ENCODE assay signal across 16 cellular contexts in genomic region chr17:7174603-7175362, GRCh38. TPM values are rescaled to one million over a fixed set of nuclear protein-coding genes. Genes with fewer than 3 reads are reported as not detected.
DNase-seq lines count a peak whose midpoint lies in the region; ATAC-seq, FAIRE-seq and TF ChIP-seq lines count a peak whose summit lies in the region.
"Had no signal": no experiment of that assay in that cellular context is flagged by ENCODE, and none has a peak within 500 bp of the region (broad histone marks: within the 10 kb centered on the region; RNA-seq: fewer than 3 reads in every experiment).

No MANE protein-coding gene starts in this region.

- no peak overlapping the region for H3K4me3 ChIP-seq in mammary epithelial cell (replicated peaks in 1 of 3; ENCODE audit: insufficient read depth in 1 of 3, low read depth in 2 of 3, low read length in 3 of 3)
- no peak overlapping the region for H3K4me3 ChIP-seq in K562
- no peak overlapping the region for H3K4me3 ChIP-seq in keratinocyte (ENCODE audit: control insufficient read depth in 2 of 3, extremely low read depth in 1 of 3, insufficient read depth in 2 of 3, low read depth in 1 of 3, low read length in 3 of 3)
- peak overlapping the region in 4 of 5 donors; percentile 42 to 60 (median 46) for H3K4me3 ChIP-seq in subcutaneous abdominal adipose tissue (ENCODE audit: low read depth in 1 of 5, low read length in 5 of 5)
- H3K4me3 ChIP-seq in small intestine (ENCODE audit: low read depth in 1 of 2, low read length in 2 of 2), result no peak overlapping the region
- no peak overlapping the region for H3K4me3 ChIP-seq in ascending aorta
- no peak overlapping the region for H3K4me3 ChIP-seq in Caco-2 (ENCODE audit: low read depth, low read length)
- H3K4me3 ChIP-seq: SJCRH30, uterus had no signal

- H2AFZ ChIP-seq in mammary epithelial cell (ENCODE audit: low read depth, low read length) (peak overlapping the region; percentile 64), K562 (ENCODE audit: low read depth, low read length) (no peak overlapping the region), keratinocyte (ENCODE audit: control insufficient read depth, low read length) (no peak overlapping the region)

- H3K9me3 ChIP-seq in mammary epithelial cell (replicated peaks; ENCODE audit: insufficient read depth, low read length) (no peaks in the 10 kb centered on the region), K562 (replicated peaks; ENCODE audit: control insufficient read depth, insufficient read depth, low read depth, low read length) (0 out of 2 replicates have a peak, but pooled peaks cover 3% of the 10 kb centered on the region), keratinocyte (ENCODE audit: control insufficient read depth, low read depth, low read length) (no peaks in the 10 kb centered on the region), subcutaneous abdominal adipose tissue (ENCODE audit: control insufficient read depth in 5 of 5, low read length in 5 of 5) (peaks cover 0 to 3% (median 0%) of the 10 kb centered on the region in 5 donors), small intestine (ENCODE audit: control insufficient read depth, low read depth) (no peaks in the 10 kb centered on the region), ascending aorta (no peaks in the 10 kb centered on the region), Caco-2 (no peaks in the 10 kb centered on the region)
- H3K9me3 ChIP-seq: SJCRH30, uterus had no signal

- DNase-seq in mammary epithelial cell, result no peak
- no peak for DNase-seq in MCF 10A (ENCODE audit: unreplicated experiment)
- no peak for DNase-seq in K562 (ENCODE audit: extremely low read depth in 1 of 4, low spot score in 3 of 4)
- no peak for DNase-seq in keratinocyte (ENCODE audit: low read depth, low spot score)
- no peak for DNase-seq in small intestine
- DNase-seq in ascending aorta (ENCODE audit: low spot score in 2 of 2), result no peak
- no peak for DNase-seq in Caco-2
- DNase-seq: 8988T, esophagus squamous epithelium had no signal

- H3K9ac ChIP-seq in mammary epithelial cell (ENCODE audit: insufficient read depth, low read length) (no peak overlapping the region), K562 (ENCODE audit: insufficient read depth in 1 of 2, low read depth in 2 of 2, low read length in 2 of 2) (no peak overlapping the region), keratinocyte (ENCODE audit: control insufficient read depth, extremely low read depth, insufficient read depth, low read length) (no peak overlapping the region), subcutaneous abdominal adipose tissue (ENCODE audit: low read length in 5 of 5) (peak overlapping the region in 1 of 5 donors; percentile 67)
- H3K9ac ChIP-seq: parathyroid adenoma had no signal

- H3K9me3 Mint-ChIP-seq in MCF 10A (ENCODE audit: unreplicated experiment) (no peaks in the 10 kb centered on the region), Caco-2 (ENCODE audit: unreplicated experiment) (no peaks in the 10 kb centered on the region)
- H3K9me3 Mint-ChIP-seq: activated CD4-positive, alpha-beta T cell treated with anti-CD3 and anti-CD28 coated beads, Interleukin-2, amount 10 ng/mL, durations not matched to agents 7 days and 5 days; IgD-negative memory B cell; T-helper 1 cell treated with Interleukin-12 subunit alpha and Interleukin-12 subunit beta and Interleukin-4 antibody, amounts not matched to agents 30 μg/mL and 1 μg/mL, for 36 hours had no signal

- H3K27me3 Mint-ChIP-seq in MCF 10A (ENCODE audit: insufficient read depth, unreplicated experiment) (no peaks in the 10 kb centered on the region), Caco-2 (ENCODE audit: insufficient read depth, unreplicated experiment) (no peaks in the 10 kb centered on the region)

- H3K4me3 Mint-ChIP-seq in MCF 10A (ENCODE audit: unreplicated experiment) (no peak overlapping the region), Caco-2 (ENCODE audit: unreplicated experiment) (no peak overlapping the region)
- H3K4me3 Mint-ChIP-seq: activated CD4-positive, alpha-beta T cell treated with anti-CD3 and anti-CD28 coated beads, Interleukin-2, amount 10 ng/mL, durations not matched to agents 7 days and 5 days; T-helper 1 cell treated with Interleukin-12 subunit alpha and Interleukin-12 subunit beta and Interleukin-4 antibody, amounts not matched to agents 30 μg/mL and 1 μg/mL, for 36 hours had no signal

- no peak for ATAC-seq in K562

- BruUV-seq in mammary epithelial cell (replicated peaks; lab: Mats Ljungman, UMichigan), result no TSS peak
- no TSS peak for BruUV-seq in MCF 10A (replicated peaks; lab: Mats Ljungman, UMichigan)
- no TSS peak for BruUV-seq in K562 (replicated peaks; lab: Mats Ljungman, UMichigan)
- no TSS peak for BruUV-seq in Caco-2 (replicated peaks; lab: Mats Ljungman, UMichigan)

- intact Hi-C loops in mammary epithelial cell (cut with micrococcal nuclease), result no loop called here
- intact Hi-C loops in MCF 10A (cut with micrococcal nuclease), result no loop called here
- intact Hi-C loops in K562 (cut with micrococcal nuclease), result no loop called here
- intact Hi-C loops in ascending aorta (cut with DNase I), result loop anchor here (5.0 kb wide), 1 partner anchor 122 kb away; no protein-coding TSS in a partner anchor
- intact Hi-C loops in Caco-2 (cut with micrococcal nuclease; ENCODE audit: unreplicated experiment), result no loop called here

- no peaks in the 10 kb centered on the region for H3K4me1 Mint-ChIP-seq in MCF 10A (ENCODE audit: insufficient read depth, unreplicated experiment)
- no peaks in the 10 kb centered on the region for H3K4me1 Mint-ChIP-seq in Caco-2 (ENCODE audit: low read depth, unreplicated experiment)

- peaks cover 7% of the 10 kb centered on the region for H3K4me1 ChIP-seq in mammary epithelial cell (ENCODE audit: insufficient read depth, low read length)
- H3K4me1 ChIP-seq in K562 (replicated peaks in 1 of 2; ENCODE audit: control insufficient read depth in 2 of 2, insufficient read depth in 2 of 2, low read length in 2 of 2), result peaks cover 3 to 26% of the 10 kb centered on the region in 2 experiments; a peak in 3 of 5 replicates
- H3K4me1 ChIP-seq in keratinocyte (ENCODE audit: control insufficient read depth, extremely low read depth, insufficient read depth, low read length), result peaks cover 7% of the 10 kb centered on the region
- peaks cover 2 to 24% (median 24%) of the 10 kb centered on the region in 5 donors for H3K4me1 ChIP-seq in subcutaneous abdominal adipose tissue (ENCODE audit: control insufficient read depth in 5 of 5, insufficient read depth in 5 of 5, low read length in 5 of 5)
- no peaks in the 10 kb centered on the region for H3K4me1 ChIP-seq in small intestine (ENCODE audit: control insufficient read depth in 2 of 2, insufficient read depth in 1 of 2, low read depth in 1 of 2, low read length in 1 of 2)
- H3K4me1 ChIP-seq in ascending aorta, result peaks cover 4 to 13% of the 10 kb centered on the region in 2 donors
- H3K4me1 ChIP-seq in Caco-2, result no peaks in the 10 kb centered on the region
- H3K4me1 ChIP-seq: SJCRH30, uterus had no signal

- H3K4me2 ChIP-seq in mammary epithelial cell (ENCODE audit: insufficient read depth, low read depth, low read length) (no peak overlapping the region), K562 (ENCODE audit: insufficient read depth, low read length) (no peak overlapping the region), keratinocyte (ENCODE audit: control insufficient read depth, extremely low read depth, insufficient read depth, low read depth, low read length) (no peak overlapping the region)

- CTCF ChIA-PET in mammary epithelial cell (lab: Charles Lee; ENCODE audit: low non-redundant PET) (no interaction called here), MCF 10A (lab: Yijun Ruan, JAX) (no interaction called here), K562 (lab: Yijun Ruan, JAX; ENCODE audit: low intra/inter-chr PET ratio) (interaction anchor here (0.6 to 1.1 kb wide), 2 partner anchors 129 to 576 kb away, joined by 3 read pairs; no protein-coding TSS in a partner anchor), Caco-2 (lab: Charles Lee) (no interaction called here)

- no peak for TF ChIP-seq POLR2A in K562 (conservative IDR thresholded peaks at IDR 0.05)

- H3K27me3 ChIP-seq in mammary epithelial cell (ENCODE audit: insufficient read depth, low read length) (peaks cover 3% of the 10 kb centered on the region), K562 (ENCODE audit: control insufficient read depth in 2 of 2, insufficient read depth in 2 of 2, low read length in 2 of 2) (peaks cover 0 to 14% of the 10 kb centered on the region in 2 experiments; a peak in 2 of 5 replicates), keratinocyte (ENCODE audit: control insufficient read depth, extremely low read depth, insufficient read depth, low read length) (peaks cover 22% of the 10 kb centered on the region), subcutaneous abdominal adipose tissue (ENCODE audit: control insufficient read depth in 5 of 5, insufficient read depth in 4 of 5, low read length in 5 of 5) (peaks cover 15 to 35% (median 24%) of the 10 kb centered on the region in 5 donors), small intestine (ENCODE audit: control insufficient read depth in 2 of 2, insufficient read depth in 2 of 2, low read length in 2 of 2) (peaks cover 0 to 2% of the 10 kb centered on the region in 2 donors), ascending aorta (no peaks in the 10 kb centered on the region), Caco-2 (replicated peaks; ENCODE audit: control insufficient read depth, insufficient read depth, low read length) (no peaks in the 10 kb centered on the region)
- H3K27me3 ChIP-seq: SJCRH30, uterus had no signal

- POLR2A ChIA-PET in MCF 10A (lab: Yijun Ruan, JAX), result no interaction called here
- POLR2A ChIA-PET in K562 (lab: Yijun Ruan, JAX), result no interaction called here
- POLR2A ChIA-PET in Caco-2 (lab: Charles Lee), result no interaction called here

- H3K9me1 ChIP-seq in K562 (ENCODE audit: control insufficient read depth, insufficient read depth, low read length) (no peaks in the 10 kb centered on the region), keratinocyte (ENCODE audit: control insufficient read depth, extremely low read depth, insufficient read depth, low read length) (no peaks in the 10 kb centered on the region)

- no peak overlapping the region for H3K27ac ChIP-seq in mammary epithelial cell (ENCODE audit: insufficient read depth, low read depth, low read length)
- H3K27ac ChIP-seq in K562 (ENCODE audit: extremely low read depth, low read depth, low read length), result no peak overlapping the region
- H3K27ac ChIP-seq in keratinocyte (ENCODE audit: control insufficient read depth, insufficient read depth, low read length), result no peak overlapping the region
- H3K27ac ChIP-seq in subcutaneous abdominal adipose tissue (ENCODE audit: low read depth, low read length), result no peak overlapping the region
- H3K27ac ChIP-seq in small intestine (ENCODE audit: low read depth in 1 of 2, low read length in 1 of 2), result no peak overlapping the region
- no peak overlapping the region for H3K27ac ChIP-seq in ascending aorta
- H3K27ac ChIP-seq: parathyroid adenoma, SJCRH30, uterus had no signal

- peak; percentile 32 for FAIRE-seq in K562 (lab: Jason Lieb, UNC)
- FAIRE-seq in keratinocyte (lab: Jason Lieb, UNC), result peak; percentile 46
- no peak for FAIRE-seq in small intestine (lab: Jason Lieb, UNC)

- H3K36me3 ChIP-seq in mammary epithelial cell (ENCODE audit: insufficient read depth, low read length) (no peaks in the 10 kb centered on the region), K562 (ENCODE audit: control insufficient read depth, insufficient read depth, low read length) (no peaks in the 10 kb centered on the region), keratinocyte (ENCODE audit: control insufficient read depth in 2 of 2, extremely low read depth in 1 of 2, insufficient read depth in 2 of 2, low read length in 2 of 2) (no peaks in the 10 kb centered on the region), subcutaneous abdominal adipose tissue (ENCODE audit: control insufficient read depth in 5 of 5, insufficient read depth in 5 of 5, low read length in 5 of 5) (no peaks in the 10 kb centered on the region), small intestine (ENCODE audit: control insufficient read depth in 2 of 2, insufficient read depth in 2 of 2, low read length in 2 of 2) (no peaks in the 10 kb centered on the region), ascending aorta (no peaks in the 10 kb centered on the region), Caco-2 (ENCODE audit: control insufficient read depth, insufficient read depth, low read length) (no peaks in the 10 kb centered on the region)
- H3K36me3 ChIP-seq: esophagus squamous epithelium, SJCRH30, uterus had no signal

- WGBS in mammary epithelial cell (ENCODE audit: low coverage, missing lambda C conversion rate), result 88% methylated on average over 6 of the region's 7 CpGs
- WGBS in K562 (ENCODE audit: insufficient coverage, low coverage, missing lambda C conversion rate), result 49% methylated on average over 5 of the region's 7 CpGs
- WGBS in small intestine, 3 donors, result 79 to 86% (median 83%) methylated on average over 7 of the region's 7 CpGs

- H3K79me2 ChIP-seq in mammary epithelial cell (ENCODE audit: insufficient read depth, low read length), result no peaks in the 10 kb centered on the region
- H3K79me2 ChIP-seq in K562 (ENCODE audit: control insufficient read depth, insufficient read depth, low read length), result no peaks in the 10 kb centered on the region
- no peaks in the 10 kb centered on the region for H3K79me2 ChIP-seq in keratinocyte (ENCODE audit: control insufficient read depth, insufficient read depth, low read length)
- H3K79me2 ChIP-seq: parathyroid adenoma had no signal

- dilution Hi-C loops in mammary epithelial cell (cut with HindIII; ENCODE audit: low sequenced_read_pairs) (loop anchor here (5.0 kb wide), 2 partner anchors 57 to 128 kb away; no protein-coding TSS in a partner anchor), keratinocyte (cut with MboI; ENCODE audit: extremely low pct_ligation_motif_present, low sequenced_read_pairs) (no loop called here)

- no peak for TF ChIP-seq EP300 in K562 (IDR thresholded peaks at IDR 0.05; ENCODE audit: low read length)

- TF ChIP-seq CTCF in mammary epithelial cell (conservative IDR thresholded peaks at IDR 0.05 in 1 of 2, IDR thresholded peaks at IDR 0.05 in 1 of 2; ENCODE audit: extremely low read depth in 1 of 2, insufficient read depth in 1 of 2, low read depth in 1 of 2, low read length in 2 of 2) (no peak), MCF 10A (IDR thresholded peaks at IDR 0.05; ENCODE audit: unreplicated experiment) (no peak), K562 (IDR thresholded peaks at IDR 0.05 in 2 of 3, conservative IDR thresholded peaks at IDR 0.05 in 1 of 3; ENCODE audit: insufficient read depth in 2 of 3, low read depth in 1 of 3, low read length in 3 of 3) (no peak), keratinocyte (optimal IDR thresholded peaks at IDR 0.05 in 1 of 3, IDR thresholded peaks at IDR 0.05 in 1 of 3, conservative IDR thresholded peaks at IDR 0.05 in 1 of 3; ENCODE audit: extremely low read depth in 1 of 3, insufficient read depth in 2 of 3, low read length in 3 of 3) (no peak), ascending aorta (IDR thresholded peaks at IDR 0.05) (no peak), Caco-2 (IDR thresholded peaks at IDR 0.05; ENCODE audit: insufficient read depth in 1 of 2, low read depth in 1 of 2, low read length in 1 of 2, severe bottlenecking in 1 of 2, unreplicated experiment in 1 of 2) (no peak)

- no peak overlapping the region for H3K27ac Mint-ChIP-seq in MCF 10A (ENCODE audit: low read depth, unreplicated experiment)
- H3K27ac Mint-ChIP-seq in Caco-2 (ENCODE audit: unreplicated experiment), result no peak overlapping the region
- H3K27ac Mint-ChIP-seq: activated CD4-positive, alpha-beta T cell treated with anti-CD3 and anti-CD28 coated beads, Interleukin-2, amount 10 ng/mL, durations not matched to agents 7 days and 5 days; IgD-negative memory B cell; T-helper 1 cell treated with Interleukin-12 subunit alpha and Interleukin-12 subunit beta and Interleukin-4 antibody, amounts not matched to agents 30 μg/mL and 1 μg/mL, for 36 hours had no signal

- H4K20me1 ChIP-seq in mammary epithelial cell (ENCODE audit: insufficient read depth, low read length) (no peaks in the 10 kb centered on the region), K562 (replicated peaks; ENCODE audit: control insufficient read depth, insufficient read depth, low read length) (no peaks in the 10 kb centered on the region), keratinocyte (ENCODE audit: control insufficient read depth, extremely low read depth, insufficient read depth, low read length) (no peaks in the 10 kb centered on the region)

- no peaks in the 10 kb centered on the region for H3K36me3 Mint-ChIP-seq in MCF 10A (ENCODE audit: insufficient read depth, unreplicated experiment)
- H3K36me3 Mint-ChIP-seq in Caco-2 (ENCODE audit: insufficient read depth, unreplicated experiment), result no peaks in the 10 kb centered on the region

- no peak for TF ChIP-seq RAD21 in K562 (CRISPR knock-in tag; conservative IDR thresholded peaks at IDR 0.05 in 1 of 2, IDR thresholded peaks at IDR 0.05 in 1 of 2)

- in situ Hi-C loops in mammary epithelial cell (cut with MboI; ENCODE audit: low sequenced_read_pairs in 2 of 2), result no loop called here
- in situ Hi-C loops in K562 (cut with MboI), result no loop called here

RNA-seq across cellular contexts. Expression of gene ASGR1, which starts 4.4 kb away (rescaled TPM):
- under 1 TPM; under 0.01 to 0.61 TPM for total RNA-seq in mammary epithelial cell
- 0.25 TPM for polyA plus RNA-seq in mammary epithelial cell
- polyA minus RNA-seq in mammary epithelial cell, result not detected
- total RNA-seq in MCF 10A (2022), result 0.37 and 0.59 TPM in 2 replicates
- total RNA-seq in K562 (2011; cell fraction: chromatin; rRNA removed; ENCODE audit: low replicate concordance), result 1.4 and 3.8 TPM in 2 replicates
- total RNA-seq in K562 (2011; cell fraction: nucleolus; rRNA removed), result 2.1 and 3.0 TPM in 2 replicates
- total RNA-seq in K562 (2011; cell fraction: nucleoplasm; rRNA removed), result 1.3 and 1.6 TPM in 2 replicates
- 0.45 and 1.00 TPM in 2 replicates for total RNA-seq in K562 (2014; rRNA removed)
- 0.11 TPM in 1 of 2 replicates, not detected in the other for total RNA-seq in K562 (2014; rRNA removed; fragmentation: Illumina TruSeq; extraction: Trizol)
- 0.14 and 0.41 TPM in 2 replicates for total RNA-seq in K562 (2015; rRNA removed; fragmentation: Illumina TruSeq; extraction: Trizol)
- total RNA-seq in K562 (2021), result 0.58 and 0.78 TPM in 2 replicates
- polyA plus RNA-seq in K562 (2011; rRNA removed), result 1.0 and 2.5 TPM in 2 replicates
- polyA plus RNA-seq in K562 (2011; cell fraction: cytosol; rRNA removed), result 2.6 and 3.2 TPM in 2 replicates
- polyA plus RNA-seq in K562 (2011; cell fraction: nucleus; rRNA removed), result 7.7 and 11.1 TPM in 2 replicates
- polyA plus RNA-seq in K562 (2012), result 0.68 and 1.1 TPM in 2 replicates
- polyA plus RNA-seq in K562 (2014; fragmentation: Illumina TruSeq; extraction: Trizol), result 0.15 and 0.40 TPM in 2 replicates
- not detected for polyA plus RNA-seq in K562 (2014; fragmentation: Nextera tagmentation; extraction: Ambion mirVana)
- 0.64 and 2.3 TPM in 2 replicates for polyA plus RNA-seq in K562 (2014; rRNA removed)
- 0.24 and 0.56 TPM in 2 replicates for polyA minus RNA-seq in K562 (2011; rRNA and poly(A)+ RNA removed)
- polyA minus RNA-seq in K562 (2011; cell fraction: cytosol; rRNA and poly(A)+ RNA removed), result 1.3 TPM in 1 of 2 replicates, not detected in the other
- polyA minus RNA-seq in K562 (2011; cell fraction: nucleus; rRNA and poly(A)+ RNA removed), result 1.2 and 2.7 TPM in 2 replicates
- 0.12 to 0.22 TPM (median 0.18 TPM) in 3 replicates for polyA plus RNA-seq in keratinocyte
- 0.91 TPM for polyA plus RNA-seq in keratinocyte (2011; ENCODE audit: low read depth)
- polyA plus RNA-seq in keratinocyte (2011; cell fraction: cytosol; rRNA removed), result 0.08 TPM in 1 of 2 replicates, not detected in the other
- polyA plus RNA-seq in keratinocyte (2011; cell fraction: nucleus; rRNA removed), result 0.96 and 2.1 TPM in 2 replicates
- 0.17 and 0.96 TPM in 2 replicates for polyA plus RNA-seq in keratinocyte (2012; ENCODE audit: low replicate concordance)
- not detected in 3 replicates for polyA minus RNA-seq in keratinocyte
- polyA minus RNA-seq in keratinocyte (2011; cell fraction: cytosol; rRNA and poly(A)+ RNA removed), result not detected
- 0.32 and 1.2 TPM in 2 replicates for polyA minus RNA-seq in keratinocyte (2011; cell fraction: nucleus; rRNA and poly(A)+ RNA removed)
- 1 to 10 TPM; 1.9 to 2.7 (median 2.7) TPM for polyA plus RNA-seq in small intestine
- 3.9 TPM for total RNA-seq in ascending aorta
- 8.3 and 9.2 TPM in 2 replicates for total RNA-seq in Caco-2 (2022)

RNA-seq across cellular contexts. Expression of gene DLG4, which starts 44.9 kb away (rescaled TPM):
- total RNA-seq in mammary epithelial cell (10 to 100 TPM in 1 of 2 donors, 1 to 10 TPM in 1; 1.5 to 10.8 TPM), MCF 10A (2022) (7.6 TPM in 2 replicates), K562 (2014; rRNA removed) (4.1 and 4.9 TPM in 2 replicates), K562 (2014; rRNA removed; fragmentation: Illumina TruSeq; extraction: Trizol) (2.2 and 3.1 TPM in 2 replicates), K562 (2015; rRNA removed; fragmentation: Illumina TruSeq; extraction: Trizol) (4.0 and 4.1 TPM in 2 replicates), K562 (2021) (8.8 and 12.0 TPM in 2 replicates), ascending aorta (34.9 TPM), Caco-2 (2022) (0.98 and 1.8 TPM in 2 replicates)
- polyA plus RNA-seq in mammary epithelial cell (3.5 TPM), K562 (2011; rRNA removed) (4.6 and 9.8 TPM in 2 replicates), K562 (2014; fragmentation: Illumina TruSeq; extraction: Trizol) (6.3 and 7.8 TPM in 2 replicates), K562 (2014; fragmentation: Nextera tagmentation; extraction: Ambion mirVana) (under 1 TPM; 0.03 to 0.07 TPM), K562 (2014; rRNA removed) (6.6 and 8.5 TPM in 2 replicates), keratinocyte (4.5 to 7.2 TPM (median 5.5 TPM) in 3 replicates), small intestine (1 to 10 TPM in 2 of 3 donors, under 1 TPM in 1; 0.67 to 9.2 (median 1.1) TPM)
- polyA minus RNA-seq in mammary epithelial cell (6.7 TPM), keratinocyte (4.7 to 19.3 TPM (median 5.7 TPM) in 3 replicates)
- 43.5 and 75.5 TPM in 2 replicates for total RNA-seq in K562 (2011; cell fraction: chromatin; rRNA removed; ENCODE audit: low replicate concordance)
- 21.5 and 23.8 TPM in 2 replicates for total RNA-seq in K562 (2011; cell fraction: nucleolus; rRNA removed)
- 31.9 and 46.3 TPM in 2 replicates for total RNA-seq in K562 (2011; cell fraction: nucleoplasm; rRNA removed)
- polyA plus RNA-seq in K562 (2011; cell fraction: cytosol; rRNA removed), result 4.1 and 4.3 TPM in 2 replicates
- polyA plus RNA-seq in K562 (2011; cell fraction: nucleus; rRNA removed), result 29.5 and 39.7 TPM in 2 replicates
- polyA plus RNA-seq in K562 (2012), result 11.6 and 11.9 TPM in 2 replicates
- 4.0 and 5.2 TPM in 2 replicates for polyA minus RNA-seq in K562 (2011; rRNA and poly(A)+ RNA removed)
- 4.9 and 5.7 TPM in 2 replicates for polyA minus RNA-seq in K562 (2011; cell fraction: cytosol; rRNA and poly(A)+ RNA removed)
- polyA minus RNA-seq in K562 (2011; cell fraction: nucleus; rRNA and poly(A)+ RNA removed), result 7.0 and 8.4 TPM in 2 replicates
- polyA plus RNA-seq in keratinocyte (2011; ENCODE audit: low read depth), result 2.0 TPM
- polyA plus RNA-seq in keratinocyte (2011; cell fraction: cytosol; rRNA removed), result 2.5 and 5.6 TPM in 2 replicates
- 18.1 and 23.3 TPM in 2 replicates for polyA plus RNA-seq in keratinocyte (2011; cell fraction: nucleus; rRNA removed)
- 3.8 and 7.9 TPM in 2 replicates for polyA plus RNA-seq in keratinocyte (2012; ENCODE audit: low replicate concordance)
- polyA minus RNA-seq in keratinocyte (2011; cell fraction: cytosol; rRNA and poly(A)+ RNA removed), result 9.2 TPM
- 4.5 and 7.7 TPM in 2 replicates for polyA minus RNA-seq in keratinocyte (2011; cell fraction: nucleus; rRNA and poly(A)+ RNA removed)

RNA-seq across cellular contexts. Expression of gene ACADVL, which starts 45.0 kb away (rescaled TPM):
- total RNA-seq in mammary epithelial cell (100 to 1,000 TPM; 385 to 448 TPM), MCF 10A (2022) (387 and 413 TPM in 2 replicates), K562 (2014; rRNA removed) (214 and 235 TPM in 2 replicates), K562 (2014; rRNA removed; fragmentation: Illumina TruSeq; extraction: Trizol) (87.0 and 117 TPM in 2 replicates), K562 (2015; rRNA removed; fragmentation: Illumina TruSeq; extraction: Trizol) (180 and 194 TPM in 2 replicates), K562 (2021) (283 and 313 TPM in 2 replicates), ascending aorta (1,048 TPM), Caco-2 (2022) (133 and 164 TPM in 2 replicates)
- polyA plus RNA-seq in mammary epithelial cell (297 TPM), K562 (2011; rRNA removed) (261 and 459 TPM in 2 replicates), K562 (2014; fragmentation: Illumina TruSeq; extraction: Trizol) (241 and 269 TPM in 2 replicates), K562 (2014; fragmentation: Nextera tagmentation; extraction: Ambion mirVana) (10 to 100 TPM; 25.5 to 46.2 TPM), K562 (2014; rRNA removed) (376 and 449 TPM in 2 replicates), keratinocyte (300 to 633 TPM (median 301 TPM) in 3 replicates), small intestine (1,000 to 10,000 TPM in 2 of 3 donors, 100 to 1,000 TPM in 1; 474 to 2,630 (median 2,415) TPM)
- polyA minus RNA-seq in mammary epithelial cell (321 TPM), keratinocyte (244 to 273 TPM (median 251 TPM) in 3 replicates)
- total RNA-seq in K562 (2011; cell fraction: chromatin; rRNA removed; ENCODE audit: low replicate concordance), result 1,164 and 2,824 TPM in 2 replicates
- total RNA-seq in K562 (2011; cell fraction: nucleolus; rRNA removed), result 1,687 and 1,801 TPM in 2 replicates
- 1,262 and 1,361 TPM in 2 replicates for total RNA-seq in K562 (2011; cell fraction: nucleoplasm; rRNA removed)
- 206 and 297 TPM in 2 replicates for polyA plus RNA-seq in K562 (2011; cell fraction: cytosol; rRNA removed)
- 4,218 and 4,978 TPM in 2 replicates for polyA plus RNA-seq in K562 (2011; cell fraction: nucleus; rRNA removed)
- 380 and 644 TPM in 2 replicates for polyA plus RNA-seq in K562 (2012)
- polyA minus RNA-seq in K562 (2011; rRNA and poly(A)+ RNA removed), result 93.6 and 95.1 TPM in 2 replicates
- 82.1 and 82.9 TPM in 2 replicates for polyA minus RNA-seq in K562 (2011; cell fraction: cytosol; rRNA and poly(A)+ RNA removed)
- polyA minus RNA-seq in K562 (2011; cell fraction: nucleus; rRNA and poly(A)+ RNA removed), result 363 and 519 TPM in 2 replicates
- polyA plus RNA-seq in keratinocyte (2011; ENCODE audit: low read depth), result 320 TPM
- polyA plus RNA-seq in keratinocyte (2011; cell fraction: cytosol; rRNA removed), result 104 and 182 TPM in 2 replicates
- 2,509 and 2,890 TPM in 2 replicates for polyA plus RNA-seq in keratinocyte (2011; cell fraction: nucleus; rRNA removed)
- 288 and 791 TPM in 2 replicates for polyA plus RNA-seq in keratinocyte (2012; ENCODE audit: low replicate concordance)
- polyA minus RNA-seq in keratinocyte (2011; cell fraction: cytosol; rRNA and poly(A)+ RNA removed), result 158 TPM
- polyA minus RNA-seq in keratinocyte (2011; cell fraction: nucleus; rRNA and poly(A)+ RNA removed), result 250 and 252 TPM in 2 replicates

RNA-seq across cellular contexts. Expression of gene DVL2, which starts 59.5 kb away (rescaled TPM):
- total RNA-seq in mammary epithelial cell (10 to 100 TPM; 43.6 to 48.0 TPM), MCF 10A (2022) (34.9 and 37.4 TPM in 2 replicates), K562 (2014; rRNA removed) (39.1 and 42.9 TPM in 2 replicates), K562 (2014; rRNA removed; fragmentation: Illumina TruSeq; extraction: Trizol) (10.7 and 12.0 TPM in 2 replicates), K562 (2015; rRNA removed; fragmentation: Illumina TruSeq; extraction: Trizol) (24.3 and 25.9 TPM in 2 replicates), K562 (2021) (44.6 and 49.5 TPM in 2 replicates), ascending aorta (17.2 TPM), Caco-2 (2022) (38.3 and 41.3 TPM in 2 replicates)
- polyA plus RNA-seq in mammary epithelial cell (7.9 TPM), K562 (2011; rRNA removed) (3.9 and 7.2 TPM in 2 replicates), K562 (2014; fragmentation: Illumina TruSeq; extraction: Trizol) (34.0 and 35.5 TPM in 2 replicates), K562 (2014; fragmentation: Nextera tagmentation; extraction: Ambion mirVana) (1 to 10 TPM; 1.3 TPM), K562 (2014; rRNA removed) (25.8 and 28.5 TPM in 2 replicates), keratinocyte (3.7 to 6.3 TPM (median 4.7 TPM) in 3 replicates), small intestine (10 to 100 TPM in 2 of 3 donors, 1 to 10 TPM in 1; 8.1 to 20.7 (median 11.3) TPM)
- polyA minus RNA-seq in mammary epithelial cell (44.2 TPM), keratinocyte (9.5 to 27.7 TPM (median 17.8 TPM) in 3 replicates)
- total RNA-seq in K562 (2011; cell fraction: chromatin; rRNA removed; ENCODE audit: low replicate concordance), result 108 and 173 TPM in 2 replicates
- 80.7 and 98.4 TPM in 2 replicates for total RNA-seq in K562 (2011; cell fraction: nucleolus; rRNA removed)
- total RNA-seq in K562 (2011; cell fraction: nucleoplasm; rRNA removed), result 85.2 and 125 TPM in 2 replicates
- polyA plus RNA-seq in K562 (2011; cell fraction: cytosol; rRNA removed), result 6.9 and 7.1 TPM in 2 replicates
- 34.8 and 49.0 TPM in 2 replicates for polyA plus RNA-seq in K562 (2011; cell fraction: nucleus; rRNA removed)
- 45.7 and 51.8 TPM in 2 replicates for polyA plus RNA-seq in K562 (2012)
- 11.9 and 13.2 TPM in 2 replicates for polyA minus RNA-seq in K562 (2011; rRNA and poly(A)+ RNA removed)
- polyA minus RNA-seq in K562 (2011; cell fraction: cytosol; rRNA and poly(A)+ RNA removed), result 9.1 and 20.8 TPM in 2 replicates
- 30.4 and 34.9 TPM in 2 replicates for polyA minus RNA-seq in K562 (2011; cell fraction: nucleus; rRNA and poly(A)+ RNA removed)
- polyA plus RNA-seq in keratinocyte (2011; ENCODE audit: low read depth), result 37.4 TPM
- 2.5 and 4.6 TPM in 2 replicates for polyA plus RNA-seq in keratinocyte (2011; cell fraction: cytosol; rRNA removed)
- 13.5 and 19.5 TPM in 2 replicates for polyA plus RNA-seq in keratinocyte (2011; cell fraction: nucleus; rRNA removed)
- 18.0 and 25.1 TPM in 2 replicates for polyA plus RNA-seq in keratinocyte (2012; ENCODE audit: low replicate concordance)
- polyA minus RNA-seq in keratinocyte (2011; cell fraction: cytosol; rRNA and poly(A)+ RNA removed), result 8.4 TPM
- polyA minus RNA-seq in keratinocyte (2011; cell fraction: nucleus; rRNA and poly(A)+ RNA removed), result 11.5 and 17.1 TPM in 2 replicates

Comparison
In these comparisons a context has a peak if more than half of its experiments do, and no peak if none do; other contexts are left out.
1. H3K4me3 ChIP-seq: peak in subcutaneous abdominal adipose tissue (4 of 5); none in mammary epithelial cell (0 of 3), K562 (single experiment), keratinocyte (0 of 3), small intestine (0 of 2), ascending aorta (0 of 2) and Caco-2 (single experiment).